Comparison of ENCODE assay signal across 1 cellular context in the genomic region with DNA sequence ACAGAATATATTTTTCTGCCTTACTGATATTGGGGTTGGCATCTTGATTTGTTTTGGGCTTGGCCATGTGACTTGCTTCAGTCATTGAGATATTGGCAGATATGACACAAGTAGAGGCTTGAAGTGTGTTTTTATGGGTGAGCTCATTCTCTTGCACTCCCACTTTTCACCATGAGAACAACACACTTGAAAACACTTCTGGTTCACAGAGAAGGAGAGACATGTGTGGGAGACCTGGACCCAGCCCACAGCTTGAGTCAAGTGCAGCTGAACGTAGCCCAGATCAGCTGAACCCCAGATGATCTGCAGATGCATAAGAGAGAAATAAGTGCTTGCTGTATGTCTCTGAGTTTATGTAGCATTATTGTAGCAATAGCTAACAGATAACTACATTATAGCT.
TF ChIP-seq lines count a peak whose summit lies in the region.

No MANE protein-coding gene starts in this region.

TF ChIP-seq in HEK293, 187 proteins besides CTCF, POLR2A, EP300 and RAD21 (continued from another document):
- no peak for TF ChIP-seq HIC1 (tag by site-specific recombination; IDR thresholded peaks at IDR 0.05)
- TF ChIP-seq, protein P1, sequence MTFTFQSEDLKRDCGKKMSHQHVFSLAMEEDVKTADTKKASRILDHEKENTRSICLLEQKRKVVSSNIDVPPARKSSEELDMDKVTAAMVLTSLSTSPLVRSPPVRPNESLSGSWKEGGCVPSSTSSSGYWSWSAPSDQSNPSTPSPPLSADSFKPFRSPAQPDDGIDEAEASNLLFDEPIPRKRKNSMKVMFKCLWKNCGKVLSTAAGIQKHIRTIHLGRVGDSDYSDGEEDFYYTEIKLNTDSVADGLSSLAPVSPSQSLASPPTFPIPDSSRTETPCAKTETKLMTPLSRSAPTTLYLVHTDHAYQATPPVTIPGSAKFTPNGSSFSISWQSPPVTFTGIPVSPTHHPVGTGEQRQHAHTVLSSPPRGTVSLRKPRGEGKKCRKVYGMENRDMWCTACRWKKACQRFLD (tag by site-specific recombination; IDR thresholded peaks at IDR 0.05): no peak
- peak; percentile 17; the same call in 1 of the 2 replicates for TF ChIP-seq EGR2 (tag by site-specific recombination; IDR thresholded peaks at IDR 0.05; ENCODE audit: low read depth)
